In the genomic region with DNA sequence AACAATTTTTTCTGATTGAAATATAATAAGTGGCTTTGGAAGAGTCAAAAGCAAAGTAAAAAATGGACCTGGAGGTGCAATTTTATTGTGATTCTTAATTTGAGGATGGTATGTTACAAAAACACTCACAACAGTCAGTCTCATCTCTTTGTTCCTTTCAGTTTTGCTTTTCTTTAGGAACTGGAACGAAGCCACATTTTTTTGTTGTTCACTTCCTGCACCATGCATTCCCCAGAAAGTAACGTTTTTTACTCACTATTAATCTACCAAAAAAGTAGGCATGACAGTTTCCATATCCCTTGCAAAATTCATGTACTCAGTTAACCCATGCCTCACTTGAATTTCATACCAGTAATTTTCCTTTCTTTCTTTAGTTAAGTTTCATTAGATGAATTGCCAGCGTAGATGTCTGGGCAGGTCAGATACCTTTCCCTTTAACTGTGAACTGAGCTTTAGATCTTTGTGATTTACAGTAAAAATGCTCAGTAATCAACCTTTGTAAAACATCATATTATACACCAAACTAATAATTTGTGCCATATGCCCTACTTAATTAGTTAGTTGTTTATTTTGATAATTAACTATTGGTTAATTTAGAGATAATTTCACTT, we compare ENCODE assay signal across 17 cellular contexts.
A peak's percentile ranks its signal among the peaks of the same experiment; 100 is the strongest.
DNase-seq lines count a peak whose midpoint lies in the region; ATAC-seq, FAIRE-seq and TF ChIP-seq lines count a peak whose summit lies in the region.
"Had no signal": no experiment of that assay in that cellular context is flagged by ENCODE, and none has a peak within 500 bp of the region (broad histone marks: within the 10 kb centered on the region; RNA-seq: fewer than 3 reads in every experiment).

No MANE protein-coding gene starts in this region.

- no peak overlapping the region for H3K18ac ChIP-seq in neuronal stem cell (ENCODE audit: low read length)

- TF ChIP-seq CTCF in fibroblast of lung (conservative IDR thresholded peaks at IDR 0.05 in 1 of 2, IDR thresholded peaks at IDR 0.05 in 1 of 2; ENCODE audit: low read depth in 1 of 2, low read length in 2 of 2), result no peak
- TF ChIP-seq CTCF in heart right ventricle (IDR thresholded peaks at IDR 0.05), result no peak
- TF ChIP-seq CTCF in activated CD8-positive, alpha-beta T cell treated with anti-CD3 and anti-CD28 coated beads for 36 hours (IDR thresholded peaks at IDR 0.05), result no peak

- H3K4me1 Mint-ChIP-seq in CD8-positive, alpha-beta memory T cell, result no peaks in the 10 kb centered on the region
- H3K4me1 Mint-ChIP-seq in activated CD8-positive, alpha-beta T cell treated with anti-CD3 and anti-CD28 coated beads for 36 hours (ENCODE audit: low read depth), result no peaks in the 10 kb centered on the region
- H3K4me1 Mint-ChIP-seq: CD4-positive, CD25-positive, alpha-beta regulatory T cell had no signal

- H2BK12ac ChIP-seq in neuronal stem cell (ENCODE audit: low read length), result no peak overlapping the region

- H3K27me3 Mint-ChIP-seq in CD8-positive, alpha-beta memory T cell, result no peaks in the 10 kb centered on the region
- no peaks in the 10 kb centered on the region for H3K27me3 Mint-ChIP-seq in activated CD8-positive, alpha-beta T cell treated with anti-CD3 and anti-CD28 coated beads for 36 hours
- H3K27me3 Mint-ChIP-seq: CD4-positive, CD25-positive, alpha-beta regulatory T cell; natural killer cell treated with Interleukin-12 subunit alpha and Interleukin-12 subunit beta and Interleukin-15 and Interleukin-18, amount 100 ng/mL, for 72 hours had no signal

- H3K36me3 ChIP-seq in GM23248 (ENCODE audit: low read depth) (no peaks in the 10 kb centered on the region), fibroblast of lung (ENCODE audit: control insufficient read depth, insufficient read depth, low read length) (no peaks in the 10 kb centered on the region), neuronal stem cell (replicated peaks in 1 of 2; ENCODE audit: control insufficient read depth in 2 of 2, insufficient read depth in 2 of 2, low read length in 2 of 2) (no peaks in the 10 kb centered on the region), heart right ventricle (no peaks in the 10 kb centered on the region)
- H3K36me3 ChIP-seq in CD8-positive, alpha-beta memory T cell (ENCODE audit: insufficient read depth, low read length), result no peaks in the 10 kb centered on the region

- H3K9me3 ChIP-seq in GM23248 (ENCODE audit: low read depth) (no peaks in the 10 kb centered on the region), fibroblast of lung (ENCODE audit: control insufficient read depth, insufficient read depth, low read depth, low read length) (no peaks in the 10 kb centered on the region), neuronal stem cell (replicated peaks in 1 of 2; ENCODE audit: control insufficient read depth in 2 of 2, insufficient read depth in 1 of 2, low read depth in 1 of 2, low read length in 2 of 2) (no peaks in the 10 kb centered on the region), heart right ventricle (no peaks in the 10 kb centered on the region)
- H3K9me3 ChIP-seq in CD8-positive, alpha-beta memory T cell (ENCODE audit: low read length), result no peaks in the 10 kb centered on the region

- no peak overlapping the region for H3K4me3 Mint-ChIP-seq in CD8-positive, alpha-beta memory T cell
- H3K4me3 Mint-ChIP-seq in activated CD8-positive, alpha-beta T cell treated with anti-CD3 and anti-CD28 coated beads for 36 hours, result no peak overlapping the region
- H3K4me3 Mint-ChIP-seq: activated T-cell treated with anti-CD3 and anti-CD28 coated beads, Interleukin-2, amount 50 U/mL, for 72 hours; CD4-positive, CD25-positive, alpha-beta regulatory T cell; natural killer cell treated with Interleukin-12 subunit alpha and Interleukin-12 subunit beta and Interleukin-15 and Interleukin-18, amount 100 ng/mL, for 72 hours had no signal

- H3K4me2 ChIP-seq in GM23248 (ENCODE audit: unreplicated experiment) (peak overlapping the region; percentile 4), fibroblast of lung (ENCODE audit: extremely low read depth, insufficient read depth, low read length) (peak overlapping the region; percentile 4), neuronal stem cell (ENCODE audit: insufficient read depth, low read length, poor library complexity, severe bottlenecking) (no peak overlapping the region)

- H3K27ac ChIP-seq in GM23248 (no peak overlapping the region), fibroblast of lung (ENCODE audit: insufficient read depth, low read length) (no peak overlapping the region), neuronal stem cell (replicated peaks; ENCODE audit: low read length) (no peak overlapping the region), heart right ventricle (no peak overlapping the region)
- H3K27ac ChIP-seq in CD8-positive, alpha-beta memory T cell (ENCODE audit: low read depth, low read length), result no peak overlapping the region

- no peak for ATAC-seq in heart right ventricle
- no peak for ATAC-seq in activated CD8-positive, alpha-beta T cell treated with anti-CD3 and anti-CD28 coated beads for 36 hours
- ATAC-seq: activated T-cell treated with anti-CD3 and anti-CD28 coated beads, Interleukin-2, amount 50 U/mL, for 72 hours; K562; left colon; natural killer cell treated with Interleukin-12 subunit alpha and Interleukin-12 subunit beta and Interleukin-15 and Interleukin-18, amount 100 ng/mL, for 72 hours had no signal

- peak; percentile 61 for DNase-seq in GM23248
- DNase-seq in RCC 7860 (ENCODE audit: low spot score), result peak; percentile 15
- DNase-seq in fibroblast of lung (ENCODE audit: low read depth in 2 of 2), result peak; percentile 54 to 62
- no peak for DNase-seq in neuronal stem cell (ENCODE audit: low spot score)
- no peak for DNase-seq in CD8-positive, alpha-beta memory T cell
- DNase-seq in heart right ventricle, result no peak
- DNase-seq in activated CD8-positive, alpha-beta T cell treated with anti-CD3 and anti-CD28 coated beads for 36 hours, result no peak
- no peak for DNase-seq in activated CD8-positive, alpha-beta memory T cell treated with anti-CD3 and anti-CD28 coated beads, Interleukin-2, amount 50 U/mL, for 4 hours
- DNase-seq: activated CD4-positive, alpha-beta T cell treated with anti-CD3 and anti-CD28 coated beads for 48 hours; activated T-cell treated with anti-CD3 and anti-CD28 coated beads, Interleukin-2, amount 50 U/mL, for 72 hours; anterior cingulate cortex; CD4-positive, CD25-positive, alpha-beta regulatory T cell; glutamatergic neuron; left colon; NCI-H1436 treated with DMSO at 0.1 percent for 48 hours had no signal

- H2AFZ ChIP-seq in GM23248 (peak overlapping the region; percentile 45), fibroblast of lung (ENCODE audit: low read length) (no peak overlapping the region), neuronal stem cell (ENCODE audit: low read length) (peak overlapping the region; percentile 76)

- FAIRE-seq in RCC 7860 (lab: Jason Lieb, UNC), result no peak
- FAIRE-seq: K562 had no signal

- H3F3A ChIP-seq in GM23248 (ENCODE audit: insufficient read depth), result no peaks in the 10 kb centered on the region

- no peaks in the 10 kb centered on the region for H3K36me3 Mint-ChIP-seq in CD8-positive, alpha-beta memory T cell
- H3K36me3 Mint-ChIP-seq in activated CD8-positive, alpha-beta T cell treated with anti-CD3 and anti-CD28 coated beads for 36 hours (ENCODE audit: low read depth), result no peaks in the 10 kb centered on the region
- H3K36me3 Mint-ChIP-seq: CD4-positive, CD25-positive, alpha-beta regulatory T cell had no signal

- H3K9ac ChIP-seq in GM23248 (no peak overlapping the region), fibroblast of lung (ENCODE audit: insufficient read depth, low read length) (no peak overlapping the region), neuronal stem cell (ENCODE audit: low read depth, low read length, poor library complexity) (no peak overlapping the region)

- H3K4me3 ChIP-seq in GM23248 (peak overlapping the region; percentile 39), fibroblast of lung (replicated peaks in 1 of 4; ENCODE audit: control extremely low read depth in 1 of 4, insufficient read depth in 1 of 4, low read depth in 3 of 4, low read length in 4 of 4) (peak overlapping the region in 1 of 4 experiments; percentile 10), neuronal stem cell (ENCODE audit: low read length in 2 of 2) (no peak overlapping the region), heart right ventricle (no peak overlapping the region)
- no peak overlapping the region for H3K4me3 ChIP-seq in CD8-positive, alpha-beta memory T cell (ENCODE audit: low read length)
- H3K4me3 ChIP-seq: K562 had no signal

- H3K27me3 ChIP-seq in GM23248 (replicated peaks; ENCODE audit: insufficient read depth) (no peaks in the 10 kb centered on the region), fibroblast of lung (ENCODE audit: control insufficient read depth, insufficient read depth, low read length) (no peaks in the 10 kb centered on the region), neuronal stem cell (ENCODE audit: control insufficient read depth in 3 of 3, insufficient read depth in 3 of 3, low read depth in 1 of 3, low read length in 3 of 3) (no peaks in the 10 kb centered on the region), heart right ventricle (no peaks in the 10 kb centered on the region)
- no peaks in the 10 kb centered on the region for H3K27me3 ChIP-seq in CD8-positive, alpha-beta memory T cell (ENCODE audit: insufficient read depth, low read length, poor library complexity, severe bottlenecking)

- H3K79me1 ChIP-seq in neuronal stem cell (ENCODE audit: low read depth, low read length), result no peaks in the 10 kb centered on the region

- H3K9me3 Mint-ChIP-seq in CD8-positive, alpha-beta memory T cell, result peaks cover 10 to 41% (median 11%) of the 10 kb centered on the region in 5 donors
- peaks cover 6% of the 10 kb centered on the region for H3K9me3 Mint-ChIP-seq in activated CD8-positive, alpha-beta T cell treated with anti-CD3 and anti-CD28 coated beads for 36 hours

- H2BK5ac ChIP-seq in neuronal stem cell (ENCODE audit: low read length), result no peak overlapping the region

- peaks cover 9% of the 10 kb centered on the region for H3K4me1 ChIP-seq in GM23248 (ENCODE audit: insufficient read depth)
- H3K4me1 ChIP-seq in fibroblast of lung (ENCODE audit: control insufficient read depth, extremely low read depth, insufficient read depth, low read length), result no peaks in the 10 kb centered on the region
- H3K4me1 ChIP-seq in neuronal stem cell (ENCODE audit: control insufficient read depth in 2 of 2, insufficient read depth in 1 of 2, low read depth in 1 of 2, low read length in 2 of 2), result peaks cover 0 to 8% of the 10 kb centered on the region in 2 donors
- no peaks in the 10 kb centered on the region for H3K4me1 ChIP-seq in CD8-positive, alpha-beta memory T cell (ENCODE audit: insufficient read depth, low read length)
- no peaks in the 10 kb centered on the region for H3K4me1 ChIP-seq in heart right ventricle

- no peak overlapping the region for H3K4ac ChIP-seq in neuronal stem cell (ENCODE audit: low read length)

- no peak overlapping the region for H3K27ac Mint-ChIP-seq in CD8-positive, alpha-beta memory T cell
- H3K27ac Mint-ChIP-seq in activated CD8-positive, alpha-beta T cell treated with anti-CD3 and anti-CD28 coated beads for 36 hours, result no peak overlapping the region
- H3K27ac Mint-ChIP-seq: activated T-cell treated with anti-CD3 and anti-CD28 coated beads, Interleukin-2, amount 50 U/mL, for 72 hours; CD4-positive, CD25-positive, alpha-beta regulatory T cell; natural killer cell treated with Interleukin-12 subunit alpha and Interleukin-12 subunit beta and Interleukin-15 and Interleukin-18, amount 100 ng/mL, for 72 hours had no signal

- POLR2A ChIA-PET in CD8-positive, alpha-beta memory T cell (lab: Charles Lee), result no interaction called here
- POLR2A ChIA-PET in activated CD8-positive, alpha-beta T cell treated with anti-CD3 and anti-CD28 coated beads for 36 hours (lab: Charles Lee), result no interaction called here

- H3K9me2 ChIP-seq in GM23248 (ENCODE audit: insufficient read depth), result no peaks in the 10 kb centered on the region

- H4K20me1 ChIP-seq in GM23248 (ENCODE audit: insufficient read depth) (no peaks in the 10 kb centered on the region), fibroblast of lung (ENCODE audit: control insufficient read depth, extremely low read depth, insufficient read depth, low read length) (no peaks in the 10 kb centered on the region)

- in situ Hi-C loops in GM23248 (cut with MboI), result no loop called here

- H2BK15ac ChIP-seq in neuronal stem cell (ENCODE audit: low read length), result no peak overlapping the region

- no peak overlapping the region for H2AK5ac ChIP-seq in neuronal stem cell (ENCODE audit: low read depth, low read length)

- CTCF ChIA-PET in CD8-positive, alpha-beta memory T cell (lab: Charles Lee), result no interaction called here
- CTCF ChIA-PET in activated CD8-positive, alpha-beta T cell treated with anti-CD3 and anti-CD28 coated beads for 36 hours (lab: Charles Lee), result no interaction called here

- no peak overlapping the region for H3K14ac ChIP-seq in neuronal stem cell (ENCODE audit: low read length)

- H2BK120ac ChIP-seq in neuronal stem cell (ENCODE audit: low read depth, low read length), result no peak overlapping the region

- H4K8ac ChIP-seq in neuronal stem cell (ENCODE audit: low read depth, low read length), result no peak overlapping the region

- no peak overlapping the region for H4K91ac ChIP-seq in neuronal stem cell (ENCODE audit: low read depth, low read length, poor library complexity)

- no peak overlapping the region for H3K23ac ChIP-seq in neuronal stem cell (ENCODE audit: low read depth, low read length, poor library complexity)

- WGBS in GM23248 (ENCODE audit: low coverage in 1 of 2, low lambda C conversion rate in 2 of 2, missing lambda C conversion rate in 2 of 2), 2 experiments, result 27 to 35% methylated on average over 3 of the region's 3 CpGs
- no CpG with 5 or more reads among the region's 3 CpGs for WGBS in neuronal stem cell (ENCODE audit: extremely low coverage in 2 of 2, insufficient read length in 2 of 2, insufficient replicate concordance in 1 of 2), 2 donors
- 35 to 51% methylated on average over 3 of the region's 3 CpGs for WGBS in heart right ventricle, 2 donors

- H3K79me2 ChIP-seq in GM23248 (ENCODE audit: insufficient read depth), result no peaks in the 10 kb centered on the region
- no peaks in the 10 kb centered on the region for H3K79me2 ChIP-seq in fibroblast of lung (ENCODE audit: control insufficient read depth, insufficient read depth, low read length)

- intact Hi-C loops in heart right ventricle (cut with DNase I), result no loop called here
- intact Hi-C loops in activated CD8-positive, alpha-beta T cell treated with anti-CD3 and anti-CD28 coated beads for 36 hours (cut with micrococcal nuclease), result no loop called here

Comparison
In these comparisons a context has a peak if more than half of its experiments do, and no peak if none do; other contexts are left out.
1. DNase-seq: peak in GM23248 (single experiment), RCC 7860 (single experiment) and fibroblast of lung (2 of 2); none in neuronal stem cell (single experiment), CD8-positive, alpha-beta memory T cell (0 of 5), heart right ventricle (0 of 2), activated CD8-positive, alpha-beta T cell treated with anti-CD3 and anti-CD28 coated beads for 36 hours (single experiment) and activated CD8-positive, alpha-beta memory T cell treated with anti-CD3 and anti-CD28 coated beads, Interleukin-2, amount 50 U/mL, for 4 hours (single experiment).